Comparison of ENCODE assay signal across 6 cellular contexts in the genomic region with DNA sequence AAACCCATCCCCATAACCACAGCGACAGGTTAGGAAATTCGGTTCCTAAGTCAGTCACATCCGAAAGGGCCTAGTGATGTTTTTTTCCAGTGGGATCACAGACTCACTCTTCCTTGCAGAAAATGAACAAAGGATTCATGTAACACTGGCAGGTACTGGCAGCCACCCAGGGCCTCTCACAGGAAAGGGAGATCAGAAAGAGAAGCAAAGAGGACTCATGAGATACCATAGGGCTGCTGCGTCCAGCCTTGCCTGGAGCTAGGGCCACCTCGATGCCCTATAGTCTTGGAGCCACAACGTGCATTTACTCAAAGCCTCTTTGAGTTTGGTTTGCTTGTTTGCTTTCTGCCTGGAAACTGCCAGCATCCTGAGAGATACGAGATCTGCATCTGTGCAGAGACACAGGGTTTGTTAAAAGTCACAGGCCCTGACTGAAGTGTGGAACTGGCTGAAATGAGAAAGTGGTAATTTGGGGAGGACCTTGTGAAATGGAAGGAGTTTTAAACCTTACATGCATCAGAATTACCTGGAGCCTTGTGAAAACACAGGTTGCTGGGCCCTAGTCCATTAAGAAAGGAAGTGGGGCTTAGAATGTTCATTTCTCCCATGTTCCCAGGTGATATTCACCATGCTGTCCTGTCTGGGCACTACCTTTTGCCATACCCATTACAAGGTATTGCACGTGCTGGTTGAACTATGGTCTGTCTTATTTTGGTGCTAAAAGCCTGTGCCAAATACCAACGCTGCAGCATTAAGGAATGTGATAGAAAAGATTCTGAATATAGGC. TPM values are rescaled to one million over a fixed set of nuclear protein-coding genes. Genes with fewer than 3 reads are reported as not detected.
"Had no signal": no experiment of that assay in that cellular context is flagged by ENCODE, and none has a peak within 500 bp of the region (broad histone marks: within the 10 kb centered on the region; RNA-seq: fewer than 3 reads in every experiment).

No MANE protein-coding gene starts in this region.

RNA-seq across cellular contexts. Expression of gene CCL3L1, which starts 5.8 kb away (rescaled TPM):
- total RNA-seq: lung microvascular endothelial cell, right cardiac atrium, ureter had no signal
- polyA plus RNA-seq: neural cell had no signal

RNA-seq across cellular contexts. Expression of gene TBC1D3B, which starts 14.3 kb away (rescaled TPM):
- total RNA-seq: hepatocyte had no signal

RNA-seq across cellular contexts. Expression of gene CCL4L2, which starts 20.1 kb away (rescaled TPM):
- total RNA-seq: lung microvascular endothelial cell, progenitor cell of endocrine pancreas had no signal
- polyA plus RNA-seq: neural cell had no signal
